Comparison of ENCODE assay signal across 10 cellular contexts in genomic region chr11:17906436-17906835, GRCh38.
DNase-seq lines count a peak whose midpoint lies in the region; ATAC-seq and FAIRE-seq lines count a peak whose summit lies in the region.
"Had no signal": no experiment of that assay in that cellular context is flagged by ENCODE, and none has a peak within 500 bp of the region (broad histone marks: within the 10 kb centered on the region; RNA-seq: fewer than 3 reads in every experiment).

No MANE protein-coding gene starts in this region.

- ATAC-seq in GM21381 (IDR thresholded peaks at IDR 0.05; ENCODE audit: unreplicated experiment) = no peak

- POLR2A ChIA-PET in activated CD4-positive, alpha-beta T cell treated with anti-CD3 and anti-CD28 coated beads, Interleukin-2, amount 10 ng/mL, durations not matched to agents 7 days and 5 days (lab: Charles Lee) = no interaction called here

- H3K36me3 Mint-ChIP-seq in activated CD4-positive, alpha-beta T cell treated with anti-CD3 and anti-CD28 coated beads, Interleukin-2, amount 10 ng/mL, durations not matched to agents 7 days and 5 days (ENCODE audit: low read depth) = no peaks in the 10 kb centered on the region

- no peaks in the 10 kb centered on the region for H3K4me1 Mint-ChIP-seq in activated CD4-positive, alpha-beta T cell treated with anti-CD3 and anti-CD28 coated beads, Interleukin-2, amount 10 ng/mL, durations not matched to agents 7 days and 5 days

- DNase-seq in DMS79 treated with DMSO at 0.1 percent for 48 hours (lab: John Stamatoyannopoulos, UW) (peak; percentile 9), DMS79 (lab: John Stamatoyannopoulos, UW) (no peak), NCI-H146 (lab: John Stamatoyannopoulos, UW) (peak; percentile 34), cerebellum (ENCODE audit: low spot score) (peak; percentile 92), nucleus accumbens (lab: John Stamatoyannopoulos, UW) (peak in 37 of 56 donors; percentile 5 to 69 (median 26)), RCC 7860 (ENCODE audit: low spot score) (no peak)
- no peak for DNase-seq in activated CD4-positive, alpha-beta T cell treated with anti-CD3 and anti-CD28 coated beads, Interleukin-2, amount 10 ng/mL, durations not matched to agents 7 days and 5 days
- DNase-seq: SW 1271 had no signal

- FAIRE-seq in RCC 7860 (lab: Jason Lieb, UNC) = no peak

- no peaks in the 10 kb centered on the region for H3K27me3 Mint-ChIP-seq in activated CD4-positive, alpha-beta T cell treated with anti-CD3 and anti-CD28 coated beads, Interleukin-2, amount 10 ng/mL, durations not matched to agents 7 days and 5 days
- H3K27me3 Mint-ChIP-seq: stimulated activated naive CD8-positive, alpha-beta T cell treated with anti-CD3 and anti-CD28 coated beads, Interleukin-15, Interleukin-2, amounts not matched to agents 100 ng/mL and 50 ng/mL, for 24 hours had no signal

- no peaks in the 10 kb centered on the region for H3K9me3 Mint-ChIP-seq in activated CD4-positive, alpha-beta T cell treated with anti-CD3 and anti-CD28 coated beads, Interleukin-2, amount 10 ng/mL, durations not matched to agents 7 days and 5 days
- H3K9me3 Mint-ChIP-seq: stimulated activated naive CD8-positive, alpha-beta T cell treated with anti-CD3 and anti-CD28 coated beads, Interleukin-15, Interleukin-2, amounts not matched to agents 100 ng/mL and 50 ng/mL, for 24 hours had no signal

- H3K4me3 Mint-ChIP-seq in activated CD4-positive, alpha-beta T cell treated with anti-CD3 and anti-CD28 coated beads, Interleukin-2, amount 10 ng/mL, durations not matched to agents 7 days and 5 days = no peak overlapping the region
- H3K4me3 Mint-ChIP-seq: stimulated activated naive CD8-positive, alpha-beta T cell treated with anti-CD3 and anti-CD28 coated beads, Interleukin-15, Interleukin-2, amounts not matched to agents 100 ng/mL and 50 ng/mL, for 24 hours had no signal

- CTCF ChIA-PET in activated CD4-positive, alpha-beta T cell treated with anti-CD3 and anti-CD28 coated beads, Interleukin-2, amount 10 ng/mL, durations not matched to agents 7 days and 5 days (lab: Charles Lee) = interaction anchor here (0.6 kb wide), 1 partner anchor 93 kb away, joined by 3 read pairs; no protein-coding TSS in a partner anchor

- H3K27ac Mint-ChIP-seq in activated CD4-positive, alpha-beta T cell treated with anti-CD3 and anti-CD28 coated beads, Interleukin-2, amount 10 ng/mL, durations not matched to agents 7 days and 5 days = no peak overlapping the region
- H3K27ac Mint-ChIP-seq: stimulated activated naive CD8-positive, alpha-beta T cell treated with anti-CD3 and anti-CD28 coated beads, Interleukin-15, Interleukin-2, amounts not matched to agents 100 ng/mL and 50 ng/mL, for 24 hours had no signal

Comparison
In these comparisons a context has a peak if more than half of its experiments do, and no peak if none do; other contexts are left out.
1. DNase-seq: peak in DMS79 treated with DMSO at 0.1 percent for 48 hours (single experiment), NCI-H146 (single experiment), cerebellum (single experiment) and nucleus accumbens (37 of 56); none in DMS79 (single experiment), RCC 7860 (single experiment) and activated CD4-positive, alpha-beta T cell treated with anti-CD3 and anti-CD28 coated beads, Interleukin-2, amount 10 ng/mL, durations not matched to agents 7 days and 5 days (single experiment).